In the genomic region with DNA sequence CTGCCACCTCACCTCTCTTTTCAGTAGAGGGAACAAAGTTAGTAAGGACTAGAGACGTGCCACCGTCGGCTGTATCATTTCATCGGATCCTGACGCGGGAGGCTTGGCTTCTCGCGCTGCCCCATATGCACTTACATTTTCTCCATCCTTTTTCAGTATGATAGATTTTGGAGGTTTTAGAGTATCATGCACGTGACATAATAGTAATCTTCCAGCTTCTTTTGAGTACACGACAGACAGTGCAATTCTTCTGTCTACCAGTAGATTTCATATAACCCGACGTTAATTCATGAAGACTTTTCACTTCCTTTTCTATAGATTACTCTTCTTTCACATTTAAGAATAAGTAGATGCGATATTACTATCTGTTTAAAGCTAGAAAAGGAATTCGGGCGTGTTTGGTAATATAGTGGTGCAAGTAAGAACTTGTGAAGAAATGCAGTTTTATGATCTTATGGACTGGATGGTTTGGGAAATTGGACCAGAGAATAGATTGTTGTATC, we compare ENCODE assay signal across 8 cellular contexts. TPM values are rescaled to one million over a fixed set of nuclear protein-coding genes. Genes with fewer than 3 reads are reported as not detected.
DNase-seq lines count a peak whose midpoint lies in the region; ATAC-seq and TF ChIP-seq lines count a peak whose summit lies in the region.

No MANE protein-coding gene starts in this region.

- H3K4me3 ChIP-seq in SK-N-MC (peak overlapping the region; percentile 90), fibroblast of pulmonary artery (replicated peaks; ENCODE audit: low read depth, low read length) (peak overlapping the region; percentile 55), gastrocnemius medialis (peak overlapping the region; percentile 64 to 89 (median 70))

- H3K36me3 ChIP-seq in SK-N-MC (ENCODE audit: insufficient read depth, low read length) (no peaks in the 10 kb centered on the region), gastrocnemius medialis (no peaks in the 10 kb centered on the region)

- H3K27ac Mint-ChIP-seq in T-helper 2 cell treated with Interferon-gamma antibody and Interleukin-4, amounts not matched to agents 5 μg/mL and 100 μg/mL, for 36 hours = no peak overlapping the region

- H3K4me1 ChIP-seq in gastrocnemius medialis = peaks cover 5% of the 10 kb centered on the region in 2 donors

- no peaks in the 10 kb centered on the region for H3K36me3 Mint-ChIP-seq in T-helper 2 cell treated with Interferon-gamma antibody and Interleukin-4, amounts not matched to agents 5 μg/mL and 100 μg/mL, for 36 hours (ENCODE audit: low read depth)

- no peak for DNase-seq in T-helper 2 cell treated with Interferon-gamma antibody and Interleukin-4, amounts not matched to agents 5 μg/mL and 100 μg/mL, for 36 hours (ENCODE audit: low spot score)
- DNase-seq in T-helper 2 cell (no peak), SK-N-MC (ENCODE audit: low read depth, low spot score) (no peak), fibroblast of pulmonary artery (ENCODE audit: low read depth) (no peak), gastrocnemius medialis (no peak), COLO668 (lab: John Stamatoyannopoulos, UW; ENCODE audit: unreplicated experiment) (no peak), left lobe of liver (ENCODE audit: low spot score) (no peak)

- no peak for TF ChIP-seq POLR2A in gastrocnemius medialis (IDR thresholded peaks at IDR 0.05)

- peak overlapping the region; percentile 70 for H3K9ac ChIP-seq in SK-N-MC (ENCODE audit: insufficient read length)

- H3K27me3 ChIP-seq in gastrocnemius medialis = peaks cover 23 to 31% (median 28%) of the 10 kb centered on the region in 3 donors

- H3K4me1 Mint-ChIP-seq in T-helper 2 cell treated with Interferon-gamma antibody and Interleukin-4, amounts not matched to agents 5 μg/mL and 100 μg/mL, for 36 hours (ENCODE audit: low read depth) = peaks cover 16% of the 10 kb centered on the region

- in situ Hi-C loops in gastrocnemius medialis (cut with MboI; ENCODE audit: low sequenced_read_pairs in 4 of 4) = no loop called here

- peak overlapping the region; percentile 73 for H3K4me3 Mint-ChIP-seq in T-helper 2 cell treated with Interferon-gamma antibody and Interleukin-4, amounts not matched to agents 5 μg/mL and 100 μg/mL, for 36 hours

- H3K9me3 ChIP-seq in SK-N-MC (ENCODE audit: low read depth, low read length) (no peaks in the 10 kb centered on the region; the same call in 1 of the 2 replicates), gastrocnemius medialis (no peaks in the 10 kb centered on the region)

- intact Hi-C loops in gastrocnemius medialis (cut with DNase I; ENCODE audit: low total_unique reads) = no loop called here

- TF ChIP-seq CTCF in fibroblast of pulmonary artery (IDR thresholded peaks at IDR 0.05; ENCODE audit: low read length, missing control alignments) (no peak), gastrocnemius medialis (IDR thresholded peaks at IDR 0.05 in 4 of 5, conservative IDR thresholded peaks at IDR 0.05 in 1 of 5) (no peak)

- H3K27ac ChIP-seq in SK-N-MC (no peak overlapping the region), gastrocnemius medialis (no peak overlapping the region)

- peaks cover 56% of the 10 kb centered on the region for H3K27me3 Mint-ChIP-seq in T-helper 2 cell treated with Interferon-gamma antibody and Interleukin-4, amounts not matched to agents 5 μg/mL and 100 μg/mL, for 36 hours (ENCODE audit: low read depth)

- ATAC-seq in gastrocnemius medialis = no peak
- no peak for ATAC-seq in left lobe of liver
- no peak for ATAC-seq in HG03108 (IDR thresholded peaks at IDR 0.05; ENCODE audit: unreplicated experiment)

- H3K9me3 Mint-ChIP-seq in T-helper 2 cell treated with Interferon-gamma antibody and Interleukin-4, amounts not matched to agents 5 μg/mL and 100 μg/mL, for 36 hours = no peaks in the 10 kb centered on the region

RNA-seq across cellular contexts. Expression of a gene that starts 1.0 kb away (rescaled TPM):
- 1 to 10 TPM in 1 of 4 donors, under 1 TPM in 1, not detected in 2; 0.07 to 1.1 TPM for total RNA-seq in gastrocnemius medialis
- total RNA-seq in left lobe of liver = 0.65 TPM
